Comparison of ENCODE assay signal across 16 cellular contexts in genomic region chr3:38581774-38582173, GRCh38.
"Had no signal": no experiment of that assay in that cellular context is flagged by ENCODE, and none has a peak within 500 bp of the region (broad histone marks: within the 10 kb centered on the region; RNA-seq: fewer than 3 reads in every experiment).

No MANE protein-coding gene starts in this region.

- H3K36me3 Mint-ChIP-seq: naive thymus-derived CD8-positive, alpha-beta T cell; WTC11 had no signal

- H3K27me3 ChIP-seq: adrenal gland had no signal

- H3K4me1 ChIP-seq: adrenal gland, psoas muscle had no signal

- H3K4me1 Mint-ChIP-seq: naive thymus-derived CD8-positive, alpha-beta T cell had no signal

- H3K27ac ChIP-seq: adrenal gland, epithelial cell of prostate, psoas muscle had no signal

- ATAC-seq: mucosa of descending colon; naive thymus-derived CD8-positive, alpha-beta T cell; psoas muscle; stimulated activated naive CD8-positive, alpha-beta T cell treated with anti-CD3 and anti-CD28 coated beads, Interleukin-15, Interleukin-2, amounts not matched to agents 100 U/mL and 50 U/mL, for 24 hours; WTC11 had no signal

- H3K4me3 ChIP-seq: adrenal gland, mucosa of descending colon, psoas muscle had no signal

- H3K9me3 ChIP-seq: adrenal gland, mucosa of descending colon, psoas muscle had no signal

- H3K9me3 Mint-ChIP-seq: activated naive CD4-positive, alpha-beta T cell treated with anti-CD3 and anti-CD28 coated beads for 36 hours; activated T-helper 1 cell treated with anti-CD3 and anti-CD28 coated beads, Interleukin-12 subunit alpha, Interleukin-12 subunit beta, Interleukin-2, Interleukin-4 antibody, amounts not matched to agents 30 ng/mL and 10 ng/mL and 1 ng/mL, durations not matched to agents 14 hours and 24 hours and 36 hours; naive thymus-derived CD8-positive, alpha-beta T cell; T-helper 1 cell treated with Interleukin-12 subunit alpha and Interleukin-12 subunit beta and Interleukin-4 antibody, amounts not matched to agents 30 μg/mL and 1 μg/mL, for 36 hours; WTC11 had no signal

- H3K4me3 Mint-ChIP-seq: activated naive CD4-positive, alpha-beta T cell treated with anti-CD3 and anti-CD28 coated beads for 36 hours; activated T-helper 1 cell treated with anti-CD3 and anti-CD28 coated beads, Interleukin-12 subunit alpha, Interleukin-12 subunit beta, Interleukin-2, Interleukin-4 antibody, amounts not matched to agents 30 ng/mL and 10 ng/mL and 1 ng/mL, durations not matched to agents 14 hours and 24 hours and 36 hours; naive thymus-derived CD8-positive, alpha-beta T cell; T-helper 1 cell treated with Interleukin-12 subunit alpha and Interleukin-12 subunit beta and Interleukin-4 antibody, amounts not matched to agents 30 μg/mL and 1 μg/mL, for 36 hours; WTC11 had no signal

- H3K27ac Mint-ChIP-seq: activated naive CD4-positive, alpha-beta T cell treated with anti-CD3 and anti-CD28 coated beads for 36 hours; activated T-helper 1 cell treated with anti-CD3 and anti-CD28 coated beads, Interleukin-12 subunit alpha, Interleukin-12 subunit beta, Interleukin-2, Interleukin-4 antibody, amounts not matched to agents 30 ng/mL and 10 ng/mL and 1 ng/mL, durations not matched to agents 14 hours and 24 hours and 36 hours; T-helper 1 cell treated with Interleukin-12 subunit alpha and Interleukin-12 subunit beta and Interleukin-4 antibody, amounts not matched to agents 30 μg/mL and 1 μg/mL, for 36 hours; WTC11 had no signal

- DNase-seq: activated CD4-positive, alpha-beta T cell treated with anti-CD3 and anti-CD28 coated beads, Interleukin-2, amount 50 U/mL, for 1 hour; activated naive CD4-positive, alpha-beta T cell treated with anti-CD3 and anti-CD28 coated beads for 36 hours; caudate nucleus; cortex of kidney; effector memory CD4-positive, alpha-beta T cell; mammary epithelial cell; mucosa of descending colon; psoas muscle; stimulated activated CD4-positive, alpha-beta T cell treated with anti-CD3 and anti-CD28 coated beads, Interleukin-4, amount 100 ng/mL, for 1 hour; stimulated activated naive CD8-positive, alpha-beta T cell treated with anti-CD3 and anti-CD28 coated beads, Interleukin-15, Interleukin-2, amounts not matched to agents 100 U/mL and 50 U/mL, for 24 hours had no signal

- H3K36me3 ChIP-seq: adrenal gland had no signal
